ENCODE assay signal across 34 cellular contexts in the genomic region with DNA sequence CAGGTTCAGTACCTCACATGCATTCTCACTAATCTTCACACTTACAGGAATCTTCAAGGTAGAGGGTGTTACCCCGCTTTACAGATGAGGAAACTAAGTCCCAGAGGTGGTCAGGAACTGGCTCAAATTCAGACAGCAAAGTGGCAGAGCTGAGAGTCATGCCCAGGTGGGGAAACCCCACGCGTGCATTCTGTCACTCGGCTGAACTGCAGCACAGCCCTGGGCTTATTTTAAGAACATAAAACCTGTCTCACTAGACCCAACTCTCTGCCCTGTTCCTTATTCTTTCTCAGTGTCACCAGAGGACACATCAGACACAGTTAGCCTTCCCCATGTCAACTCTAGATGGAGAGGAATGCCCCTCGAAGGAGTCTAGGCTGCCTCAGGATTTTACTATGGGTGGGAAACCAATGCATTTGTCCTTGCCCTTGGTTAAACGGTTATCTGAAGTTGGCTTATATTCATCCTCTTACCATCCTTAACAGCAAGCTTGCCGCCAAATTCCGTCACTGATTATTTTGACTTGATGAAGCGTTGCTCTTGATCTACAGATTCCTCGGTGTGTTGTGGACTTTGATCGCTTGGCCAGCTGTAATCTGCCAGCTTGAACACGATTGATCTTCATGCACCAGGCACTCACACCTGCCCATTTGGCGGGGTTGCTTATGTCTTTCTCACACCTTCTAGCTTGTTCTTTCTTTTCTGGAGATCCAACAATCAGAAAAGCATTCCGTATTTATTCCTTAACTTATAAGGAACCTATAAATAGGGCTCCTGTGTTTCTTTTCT.
"Had no signal": no experiment of that assay in that cellular context is flagged by ENCODE, and none has a peak within 500 bp of the region (broad histone marks: within the 10 kb centered on the region; RNA-seq: fewer than 3 reads in every experiment).

No MANE protein-coding gene starts in this region.

- H3K27ac ChIP-seq: ascending aorta, brain microvascular endothelial cell, lower lobe of right lung, right lobe of liver, testis, transverse colon, WERI-Rb-1 had no signal

- DNase-seq: activated CD4-positive, alpha-beta memory T cell treated with anti-CD3 and anti-CD28 coated beads for 36 hours; activated CD4-positive, alpha-beta T cell treated with anti-CD3 and anti-CD28 coated beads, Interleukin-2, amount 10 ng/mL, durations not matched to agents 24 days and 14 days; activated CD8-positive, alpha-beta memory T cell treated with anti-CD3 and anti-CD28 coated beads, Interleukin-2, amount 50 U/mL, for 4 hours; activated gamma-delta T cell; activated naive CD4-positive, alpha-beta T cell treated with anti-CD3 and anti-CD28 coated beads, Interleukin-2, amount 10 ng/mL, durations not matched to agents 7 days and 5 days; activated naive CD8-positive, alpha-beta T cell treated with anti-CD3 and anti-CD28 coated beads, Interleukin-2, amount 10 ng/mL, durations not matched to agents 7 days and 5 days; activated T-cell treated with anti-CD3 and anti-CD28 coated beads, Interleukin-2, amount 50 U/mL, for 1 hour; brain microvascular endothelial cell; cortex of kidney; effector memory CD8-positive, alpha-beta T cell; foreskin fibroblast; head of caudate nucleus; hippocampal formation; immature natural killer cell; lower lobe of right lung; naive thymus-derived CD4-positive, alpha-beta T cell; nucleus accumbens; right lobe of liver; stimulated activated CD4-positive, alpha-beta T cell treated with anti-CD3 and anti-CD28 coated beads, Interleukin-1b, Interleukin-23, amount 100 ng/mL, for 48 hours; stimulated activated CD4-positive, alpha-beta T cell treated with anti-CD3 and anti-CD28 coated beads, Interleukin-4, amount 100 ng/mL, for 4 hours; stimulated activated CD8-positive, alpha-beta memory T cell treated with anti-CD3 and anti-CD28 coated beads, Interleukin-4, amount 100 ng/mL, for 48 hours; stimulated activated naive B cell treated with anti-CD40 and anti-IgM and Interleukin-4, amounts not matched to agents 10 μg/mL and 1 μg/mL and 100 μg/mL, for 72 hours; SW 1271; T-helper 17 cell; T1000; testis; transverse colon; WERI-Rb-1 had no signal

- FAIRE-seq: endothelial cell of umbilical vein had no signal

- H3K9me3 Mint-ChIP-seq: activated CD4-positive, alpha-beta memory T cell treated with anti-CD3 and anti-CD28 coated beads for 36 hours; activated CD4-positive, alpha-beta T cell treated with anti-CD3 and anti-CD28 coated beads, Interleukin-2, amount 10 ng/mL, durations not matched to agents 24 days and 14 days; activated naive CD4-positive, alpha-beta T cell treated with anti-CD3 and anti-CD28 coated beads, Interleukin-2, amount 10 ng/mL, durations not matched to agents 7 days and 5 days; activated naive CD8-positive, alpha-beta T cell treated with anti-CD3 and anti-CD28 coated beads, Interleukin-2, amount 10 ng/mL, durations not matched to agents 7 days and 5 days; effector memory CD8-positive, alpha-beta T cell; immature natural killer cell; neural crest cell; stimulated activated naive B cell treated with anti-CD40 and anti-IgM and Interleukin-4, amounts not matched to agents 10 μg/mL and 1 μg/mL and 100 μg/mL, for 72 hours had no signal

- ATAC-seq: activated CD4-positive, CD25-positive, alpha-beta regulatory T cell treated with anti-CD3 and anti-CD28 coated beads, Interleukin-2, amount 50 U/mL, for 24 hours; effector memory CD8-positive, alpha-beta T cell; esophagus mucosa; lower lobe of right lung; mucosa of descending colon; naive thymus-derived CD4-positive, alpha-beta T cell; T-helper 17 cell had no signal

- H3K36me3 Mint-ChIP-seq: activated CD4-positive, alpha-beta memory T cell treated with anti-CD3 and anti-CD28 coated beads for 36 hours; activated naive CD4-positive, alpha-beta T cell treated with anti-CD3 and anti-CD28 coated beads, Interleukin-2, amount 10 ng/mL, durations not matched to agents 7 days and 5 days; activated naive CD8-positive, alpha-beta T cell treated with anti-CD3 and anti-CD28 coated beads, Interleukin-2, amount 10 ng/mL, durations not matched to agents 7 days and 5 days; immature natural killer cell; naive thymus-derived CD4-positive, alpha-beta T cell; stimulated activated naive B cell treated with anti-CD40 and anti-IgM and Interleukin-4, amounts not matched to agents 10 μg/mL and 1 μg/mL and 100 μg/mL, for 72 hours had no signal

- H3K27me3 Mint-ChIP-seq: activated CD4-positive, alpha-beta T cell treated with anti-CD3 and anti-CD28 coated beads, Interleukin-2, amount 10 ng/mL, durations not matched to agents 24 days and 14 days had no signal

- H3K4me1 ChIP-seq: ascending aorta, lower lobe of right lung, right lobe of liver, transverse colon had no signal

- H3K9me3 ChIP-seq: ascending aorta, lower lobe of right lung, mucosa of descending colon, right lobe of liver, testis, transverse colon had no signal

- H3K4me3 ChIP-seq: ascending aorta, lower lobe of right lung, mucosa of descending colon, right lobe of liver, testis, transverse colon had no signal

- H3K36me3 ChIP-seq: ascending aorta, brain microvascular endothelial cell, lower lobe of right lung, right lobe of liver, transverse colon, WERI-Rb-1 had no signal

- H3K27ac Mint-ChIP-seq: activated CD4-positive, alpha-beta memory T cell treated with anti-CD3 and anti-CD28 coated beads for 36 hours; activated CD4-positive, alpha-beta T cell treated with anti-CD3 and anti-CD28 coated beads, Interleukin-2, amount 10 ng/mL, durations not matched to agents 24 days and 14 days; activated naive CD4-positive, alpha-beta T cell treated with anti-CD3 and anti-CD28 coated beads, Interleukin-2, amount 10 ng/mL, durations not matched to agents 7 days and 5 days; activated naive CD8-positive, alpha-beta T cell treated with anti-CD3 and anti-CD28 coated beads, Interleukin-2, amount 10 ng/mL, durations not matched to agents 7 days and 5 days; effector memory CD8-positive, alpha-beta T cell; immature natural killer cell; naive thymus-derived CD4-positive, alpha-beta T cell; stimulated activated naive B cell treated with anti-CD40 and anti-IgM and Interleukin-4, amounts not matched to agents 10 μg/mL and 1 μg/mL and 100 μg/mL, for 72 hours; T-helper 17 cell had no signal

- H3K4me1 Mint-ChIP-seq: activated CD4-positive, alpha-beta T cell treated with anti-CD3 and anti-CD28 coated beads, Interleukin-2, amount 10 ng/mL, durations not matched to agents 24 days and 14 days; activated naive CD4-positive, alpha-beta T cell treated with anti-CD3 and anti-CD28 coated beads, Interleukin-2, amount 10 ng/mL, durations not matched to agents 7 days and 5 days; activated naive CD8-positive, alpha-beta T cell treated with anti-CD3 and anti-CD28 coated beads, Interleukin-2, amount 10 ng/mL, durations not matched to agents 7 days and 5 days; immature natural killer cell; naive thymus-derived CD4-positive, alpha-beta T cell; stimulated activated naive B cell treated with anti-CD40 and anti-IgM and Interleukin-4, amounts not matched to agents 10 μg/mL and 1 μg/mL and 100 μg/mL, for 72 hours; T-helper 17 cell had no signal

- H3K4me3 Mint-ChIP-seq: activated CD4-positive, alpha-beta memory T cell treated with anti-CD3 and anti-CD28 coated beads for 36 hours; activated CD4-positive, alpha-beta T cell treated with anti-CD3 and anti-CD28 coated beads, Interleukin-2, amount 10 ng/mL, durations not matched to agents 24 days and 14 days; activated naive CD4-positive, alpha-beta T cell treated with anti-CD3 and anti-CD28 coated beads, Interleukin-2, amount 10 ng/mL, durations not matched to agents 7 days and 5 days; activated naive CD8-positive, alpha-beta T cell treated with anti-CD3 and anti-CD28 coated beads, Interleukin-2, amount 10 ng/mL, durations not matched to agents 7 days and 5 days; effector memory CD8-positive, alpha-beta T cell; immature natural killer cell; naive thymus-derived CD4-positive, alpha-beta T cell; neural crest cell; stimulated activated naive B cell treated with anti-CD40 and anti-IgM and Interleukin-4, amounts not matched to agents 10 μg/mL and 1 μg/mL and 100 μg/mL, for 72 hours; T-helper 17 cell had no signal

- H3K27me3 ChIP-seq: ascending aorta, brain microvascular endothelial cell, right lobe of liver, testis, transverse colon had no signal
